Comparison of ENCODE assay signal across 8 cellular contexts in the genomic region with DNA sequence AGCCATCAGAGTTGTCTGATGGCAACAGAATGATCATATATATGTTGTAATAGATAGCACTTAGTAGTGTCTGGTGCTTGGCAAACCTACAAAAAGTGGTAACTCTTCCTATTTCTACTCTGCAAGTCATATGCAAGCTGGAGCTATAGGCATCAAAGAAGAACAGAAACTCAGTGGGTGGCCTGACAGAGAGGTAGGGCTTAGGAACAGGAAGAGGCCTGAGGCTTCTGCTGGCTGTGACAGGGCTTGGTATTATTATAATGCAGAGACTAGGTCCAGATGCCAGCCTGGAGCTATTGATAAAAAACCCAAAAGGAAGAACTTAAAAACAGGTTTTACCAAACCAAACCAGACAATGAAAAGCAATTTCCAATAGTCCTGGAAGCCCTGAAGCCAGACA. TPM values are rescaled to one million over a fixed set of nuclear protein-coding genes. Genes with fewer than 3 reads are reported as not detected.
DNase-seq lines count a peak whose midpoint lies in the region; ATAC-seq, FAIRE-seq and TF ChIP-seq lines count a peak whose summit lies in the region.

No MANE protein-coding gene starts in this region.

- no peak for TF ChIP-seq CTCF in GM13977 (IDR thresholded peaks at IDR 0.05; ENCODE audit: extremely low read depth, insufficient read depth, missing control alignments)
- no peak for TF ChIP-seq CTCF in HepG2 (CRISPR knock-in tag; IDR thresholded peaks at IDR 0.05)

- in situ Hi-C loops in GM13977 (cut with MboI; ENCODE audit: low pct_unique_long_range_greater_than_20kb, low sequenced_read_pairs, unreplicated experiment) (loop anchor here (5.0 kb wide), 1 partner anchor 36 kb away; no protein-coding TSS in a partner anchor), HepG2 (cut with HindIII; ENCODE audit: extremely low pct_ligation_motif_present, low pct_unique_long_range_greater_than_20kb) (no loop called here)

- peaks cover 30% of the 10 kb centered on the region for H3K36me3 Mint-ChIP-seq in activated naive CD8-positive, alpha-beta T cell treated with anti-CD3 and anti-CD28 coated beads for 36 hours

- H3K27ac ChIP-seq in HepG2 (ENCODE audit: extremely low read length, insufficient read depth, low read length) = no peak overlapping the region

- no peak for TF ChIP-seq POLR2A in HepG2 (IDR thresholded peaks at IDR 0.05; ENCODE audit: insufficient read depth in 1 of 2, low read depth in 2 of 2, low read length in 2 of 2)

- peak overlapping the region; percentile 77 for H3K27ac Mint-ChIP-seq in activated naive CD8-positive, alpha-beta T cell treated with anti-CD3 and anti-CD28 coated beads for 36 hours

- H3K4me1 ChIP-seq in HepG2 (ENCODE audit: insufficient read depth, low read length) = peaks cover 12% of the 10 kb centered on the region

- TF ChIP-seq EP300 in HepG2 (IDR thresholded peaks at IDR 0.05; ENCODE audit: low read depth in 2 of 2, low read length in 2 of 2) (no peak), HepG2 (CRISPR knock-in tag; IDR thresholded peaks at IDR 0.05; ENCODE audit: borderline replicate concordance) (no peak)

- H3K9me3 ChIP-seq in HepG2 (ENCODE audit: low read length) = no peaks in the 10 kb centered on the region

- H3K27me3 Mint-ChIP-seq in activated naive CD8-positive, alpha-beta T cell treated with anti-CD3 and anti-CD28 coated beads for 36 hours = no peaks in the 10 kb centered on the region

- H3K9me3 Mint-ChIP-seq in activated naive CD8-positive, alpha-beta T cell treated with anti-CD3 and anti-CD28 coated beads for 36 hours = no peaks in the 10 kb centered on the region

- intact Hi-C loops in left colon (cut with DNase I, micrococcal nuclease) (loop anchor here in 1 of 2 donors (5.0 kb wide), 1 partner anchor 36 kb away; no protein-coding TSS in a partner anchor), HepG2 (cut with micrococcal nuclease; ENCODE audit: unreplicated experiment) (no loop called here)

- no peak overlapping the region for H3K4me2 ChIP-seq in HepG2 (ENCODE audit: low read depth, low read length)

- POLR2A ChIA-PET in HepG2 (lab: Yijun Ruan, JAX) = interaction anchor here (1.8 kb wide), 1 partner anchor 14 kb away, joined by 6 read pairs; the partner anchor contains the start of genes HDAC3 and RELL2

- H3K4me3 Mint-ChIP-seq in activated naive CD8-positive, alpha-beta T cell treated with anti-CD3 and anti-CD28 coated beads for 36 hours = peak overlapping the region; percentile 22

- H3K9ac ChIP-seq in HepG2 (ENCODE audit: insufficient read depth, low read depth, low read length) = no peak overlapping the region

- no peaks in the 10 kb centered on the region for H3K79me2 ChIP-seq in HepG2 (ENCODE audit: insufficient read depth, low read length)

- TF ChIP-seq RAD21 in HepG2 (CRISPR knock-in tag; IDR thresholded peaks at IDR 0.05) = no peak

- ATAC-seq in GM21515 (IDR thresholded peaks at IDR 0.05; ENCODE audit: unreplicated experiment) (peak; percentile 55), HG03575 (IDR thresholded peaks at IDR 0.05; ENCODE audit: extremely low read depth, insufficient number of reproducible peaks, low FRiP score, unreplicated experiment) (peak; percentile 62), left colon (no peak), HepG2 (no peak)

- CTCF ChIA-PET in HepG2 (lab: Yijun Ruan, JAX; ENCODE audit: low intra/inter-chr PET ratio, low total read pairs) = no interaction called here

- peaks cover 23 to 51% of the 10 kb centered on the region in 2 experiments for H3K36me3 ChIP-seq in HepG2 (replicated peaks in 1 of 2; ENCODE audit: control insufficient read depth in 1 of 2, insufficient read depth in 2 of 2, low read length in 2 of 2)

- H3K4me1 Mint-ChIP-seq in activated naive CD8-positive, alpha-beta T cell treated with anti-CD3 and anti-CD28 coated beads for 36 hours = peaks cover 25% of the 10 kb centered on the region

- H4K20me1 ChIP-seq in HepG2 (ENCODE audit: insufficient read depth, low read length) = no peaks in the 10 kb centered on the region

- H3K4me3 ChIP-seq in HepG2 (replicated peaks in 1 of 3; ENCODE audit: insufficient read depth in 1 of 3, low read depth in 2 of 3, low read length in 3 of 3) = no peak overlapping the region

- peak; percentile 53 for DNase-seq in GM13977 (ENCODE audit: low spot score)
- no peak for DNase-seq in activated naive CD8-positive, alpha-beta T cell treated with anti-CD3 and anti-CD28 coated beads for 36 hours
- no peak for DNase-seq in NCI-H1436 treated with DMSO at 0.1 percent for 48 hours (lab: John Stamatoyannopoulos, UW)
- no peak for DNase-seq in left colon
- no peak for DNase-seq in HepG2 (ENCODE audit: low spot score)
- DNase-seq in NCI-H2029 (lab: John Stamatoyannopoulos, UW) = no peak

- BruUV-seq in HepG2 (replicated peaks; lab: Mats Ljungman, UMichigan) = no TSS peak

- no peak for FAIRE-seq in HepG2 (lab: Jason Lieb, UNC)

- no peak overlapping the region for H2AFZ ChIP-seq in HepG2 (ENCODE audit: low read length)

- no peaks in the 10 kb centered on the region for H3K27me3 ChIP-seq in HepG2 (ENCODE audit: control insufficient read depth in 1 of 2, insufficient read depth in 2 of 2, low read length in 2 of 2)

RNA-seq across cellular contexts. Expression of gene DIAPH1, which starts 4.4 kb away (rescaled TPM):
- 100 to 1,000 TPM; 214 to 220 TPM for total RNA-seq in activated naive CD8-positive, alpha-beta T cell treated with anti-CD3 and anti-CD28 coated beads for 36 hours
- total RNA-seq in left colon = 100 to 1,000 TPM; 105 to 108 TPM
- 28.5 and 33.9 TPM in 2 replicates for total RNA-seq in HepG2 (2016; rRNA removed; fragmentation: Illumina TruSeq; extraction: Trizol)
- total RNA-seq in HepG2 (2016; cell fraction: cytosol; rRNA removed; fragmentation: Illumina TruSeq; extraction: Trizol; ENCODE audit: low read depth) = 16.5 and 21.3 TPM in 2 replicates
- total RNA-seq in HepG2 (2016; cell fraction: insoluble cytoplasmic fraction; rRNA removed; fragmentation: Illumina TruSeq; extraction: Trizol) = 24.1 and 31.9 TPM in 2 replicates
- 20.9 and 21.2 TPM in 2 replicates for total RNA-seq in HepG2 (2016; cell fraction: membrane; rRNA removed; fragmentation: Illumina TruSeq; extraction: Trizol)
- 95.2 and 104 TPM in 2 replicates for total RNA-seq in HepG2 (2016; cell fraction: nucleus; rRNA removed; fragmentation: Illumina TruSeq; extraction: Trizol)
- 25.1 and 33.2 TPM in 2 replicates for polyA plus RNA-seq in HepG2 (2011; rRNA removed)
- polyA plus RNA-seq in HepG2 (2011; cell fraction: cytosol; rRNA removed) = 18.7 and 25.7 TPM in 2 replicates
- polyA plus RNA-seq in HepG2 (2011; cell fraction: nucleus; rRNA removed) = 126 and 140 TPM in 2 replicates
- polyA plus RNA-seq in HepG2 (2012) = 45.7 and 49.8 TPM in 2 replicates
- polyA plus RNA-seq in HepG2 (2016; cell fraction: cytosol; fragmentation: Illumina TruSeq; extraction: Trizol; ENCODE audit: low read depth) = 5.1 and 6.3 TPM in 2 replicates
- polyA plus RNA-seq in HepG2 (2016; cell fraction: insoluble cytoplasmic fraction; fragmentation: Illumina TruSeq; extraction: Trizol; ENCODE audit: low read depth) = 24.9 and 33.0 TPM in 2 replicates
- 7.9 and 10.1 TPM in 2 replicates for polyA plus RNA-seq in HepG2 (2016; cell fraction: membrane; fragmentation: Illumina TruSeq; extraction: Trizol; ENCODE audit: low read depth)
- 123 and 124 TPM in 2 replicates for polyA plus RNA-seq in HepG2 (2016; cell fraction: nucleus; fragmentation: Illumina TruSeq; extraction: Trizol; ENCODE audit: insufficient read depth, low read depth)
- 105 and 207 TPM in 2 replicates for polyA minus RNA-seq in HepG2 (2011; rRNA and poly(A)+ RNA removed; ENCODE audit: low replicate concordance)
- polyA minus RNA-seq in HepG2 (2011; cell fraction: cytosol; rRNA and poly(A)+ RNA removed) = 30.1 and 34.9 TPM in 2 replicates
- polyA minus RNA-seq in HepG2 (2011; cell fraction: nucleus; rRNA and poly(A)+ RNA removed) = 129 and 140 TPM in 2 replicates

RNA-seq across cellular contexts. Expression of gene HDAC3, which starts 13.5 kb away (rescaled TPM):
- total RNA-seq in activated naive CD8-positive, alpha-beta T cell treated with anti-CD3 and anti-CD28 coated beads for 36 hours = 10 to 100 TPM; 83.4 to 84.6 TPM
- 10 to 100 TPM; 37.8 to 40.5 TPM for total RNA-seq in left colon
- 83.9 and 84.0 TPM in 2 replicates for total RNA-seq in HepG2 (2016; rRNA removed; fragmentation: Illumina TruSeq; extraction: Trizol)
- 89.0 and 95.8 TPM in 2 replicates for total RNA-seq in HepG2 (2016; cell fraction: cytosol; rRNA removed; fragmentation: Illumina TruSeq; extraction: Trizol; ENCODE audit: low read depth)
- 75.9 and 87.3 TPM in 2 replicates for total RNA-seq in HepG2 (2016; cell fraction: insoluble cytoplasmic fraction; rRNA removed; fragmentation: Illumina TruSeq; extraction: Trizol)
- total RNA-seq in HepG2 (2016; cell fraction: membrane; rRNA removed; fragmentation: Illumina TruSeq; extraction: Trizol) = 136 and 149 TPM in 2 replicates
- total RNA-seq in HepG2 (2016; cell fraction: nucleus; rRNA removed; fragmentation: Illumina TruSeq; extraction: Trizol) = 60.2 and 60.8 TPM in 2 replicates
- 90.0 and 94.1 TPM in 2 replicates for polyA plus RNA-seq in HepG2 (2011; rRNA removed)
- 84.3 and 85.4 TPM in 2 replicates for polyA plus RNA-seq in HepG2 (2011; cell fraction: cytosol; rRNA removed)
- 161 and 166 TPM in 2 replicates for polyA plus RNA-seq in HepG2 (2011; cell fraction: nucleus; rRNA removed)
- 55.1 and 57.0 TPM in 2 replicates for polyA plus RNA-seq in HepG2 (2012)
- polyA plus RNA-seq in HepG2 (2016; cell fraction: cytosol; fragmentation: Illumina TruSeq; extraction: Trizol; ENCODE audit: low read depth) = 93.9 and 113 TPM in 2 replicates
- 80.8 and 88.3 TPM in 2 replicates for polyA plus RNA-seq in HepG2 (2016; cell fraction: insoluble cytoplasmic fraction; fragmentation: Illumina TruSeq; extraction: Trizol; ENCODE audit: low read depth)
- 128 and 150 TPM in 2 replicates for polyA plus RNA-seq in HepG2 (2016; cell fraction: membrane; fragmentation: Illumina TruSeq; extraction: Trizol; ENCODE audit: low read depth)
- polyA plus RNA-seq in HepG2 (2016; cell fraction: nucleus; fragmentation: Illumina TruSeq; extraction: Trizol; ENCODE audit: insufficient read depth, low read depth) = 126 and 133 TPM in 2 replicates
- polyA minus RNA-seq in HepG2 (2011; rRNA and poly(A)+ RNA removed; ENCODE audit: low replicate concordance) = 103 and 109 TPM in 2 replicates
- polyA minus RNA-seq in HepG2 (2011; cell fraction: cytosol; rRNA and poly(A)+ RNA removed) = 38.4 TPM in 2 replicates
- polyA minus RNA-seq in HepG2 (2011; cell fraction: nucleus; rRNA and poly(A)+ RNA removed) = 73.1 TPM in 2 replicates

RNA-seq across cellular contexts. Expression of gene RELL2, which starts 13.6 kb away (rescaled TPM):
- total RNA-seq in activated naive CD8-positive, alpha-beta T cell treated with anti-CD3 and anti-CD28 coated beads for 36 hours = 10 to 100 TPM; 26.8 to 27.3 TPM
- total RNA-seq in left colon (1 to 10 TPM; 2.9 to 3.5 TPM), HepG2 (2016; rRNA removed; fragmentation: Illumina TruSeq; extraction: Trizol) (5.2 and 8.3 TPM in 2 replicates)
- 4.3 and 4.9 TPM in 2 replicates for total RNA-seq in HepG2 (2016; cell fraction: cytosol; rRNA removed; fragmentation: Illumina TruSeq; extraction: Trizol; ENCODE audit: low read depth)
- total RNA-seq in HepG2 (2016; cell fraction: insoluble cytoplasmic fraction; rRNA removed; fragmentation: Illumina TruSeq; extraction: Trizol) = 5.4 and 6.7 TPM in 2 replicates
- 9.5 and 10.1 TPM in 2 replicates for total RNA-seq in HepG2 (2016; cell fraction: membrane; rRNA removed; fragmentation: Illumina TruSeq; extraction: Trizol)
- total RNA-seq in HepG2 (2016; cell fraction: nucleus; rRNA removed; fragmentation: Illumina TruSeq; extraction: Trizol) = 6.6 and 7.9 TPM in 2 replicates
- polyA plus RNA-seq in HepG2 (2011; rRNA removed) = 6.4 and 9.9 TPM in 2 replicates
- polyA plus RNA-seq in HepG2 (2011; cell fraction: cytosol; rRNA removed) = 6.7 and 9.8 TPM in 2 replicates
- 46.2 and 47.3 TPM in 2 replicates for polyA plus RNA-seq in HepG2 (2011; cell fraction: nucleus; rRNA removed)
- polyA plus RNA-seq in HepG2 (2012) = 2.0 and 3.6 TPM in 2 replicates
- 5.7 and 6.7 TPM in 2 replicates for polyA plus RNA-seq in HepG2 (2016; cell fraction: cytosol; fragmentation: Illumina TruSeq; extraction: Trizol; ENCODE audit: low read depth)
- 5.5 and 6.8 TPM in 2 replicates for polyA plus RNA-seq in HepG2 (2016; cell fraction: insoluble cytoplasmic fraction; fragmentation: Illumina TruSeq; extraction: Trizol; ENCODE audit: low read depth)
- 10.5 and 11.3 TPM in 2 replicates for polyA plus RNA-seq in HepG2 (2016; cell fraction: membrane; fragmentation: Illumina TruSeq; extraction: Trizol; ENCODE audit: low read depth)
- 21.1 and 22.8 TPM in 2 replicates for polyA plus RNA-seq in HepG2 (2016; cell fraction: nucleus; fragmentation: Illumina TruSeq; extraction: Trizol; ENCODE audit: insufficient read depth, low read depth)
- polyA minus RNA-seq in HepG2 (2011; rRNA and poly(A)+ RNA removed; ENCODE audit: low replicate concordance) = 0.84 and 5.2 TPM in 2 replicates
- polyA minus RNA-seq in HepG2 (2011; cell fraction: cytosol; rRNA and poly(A)+ RNA removed) = 1.8 and 2.8 TPM in 2 replicates
- polyA minus RNA-seq in HepG2 (2011; cell fraction: nucleus; rRNA and poly(A)+ RNA removed) = 7.8 and 10.2 TPM in 2 replicates

RNA-seq across cellular contexts. Expression of gene FCHSD1, which starts 28.0 kb away (rescaled TPM):
- 10 to 100 TPM; 22.4 to 24.8 TPM for total RNA-seq in activated naive CD8-positive, alpha-beta T cell treated with anti-CD3 and anti-CD28 coated beads for 36 hours
- total RNA-seq in left colon (10 to 100 TPM; 15.0 to 19.2 TPM), HepG2 (2016; rRNA removed; fragmentation: Illumina TruSeq; extraction: Trizol) (3.6 and 5.5 TPM in 2 replicates)
- 1.8 and 2.5 TPM in 2 replicates for total RNA-seq in HepG2 (2016; cell fraction: cytosol; rRNA removed; fragmentation: Illumina TruSeq; extraction: Trizol; ENCODE audit: low read depth)
- 3.8 and 9.1 TPM in 2 replicates for total RNA-seq in HepG2 (2016; cell fraction: insoluble cytoplasmic fraction; rRNA removed; fragmentation: Illumina TruSeq; extraction: Trizol)
- 1.0 and 1.4 TPM in 2 replicates for total RNA-seq in HepG2 (2016; cell fraction: membrane; rRNA removed; fragmentation: Illumina TruSeq; extraction: Trizol)
- 11.4 and 14.4 TPM in 2 replicates for total RNA-seq in HepG2 (2016; cell fraction: nucleus; rRNA removed; fragmentation: Illumina TruSeq; extraction: Trizol)
- polyA plus RNA-seq in HepG2 (2011; rRNA removed) = 15.4 and 20.7 TPM in 2 replicates
- polyA plus RNA-seq in HepG2 (2011; cell fraction: cytosol; rRNA removed) = 5.5 and 7.5 TPM in 2 replicates
- polyA plus RNA-seq in HepG2 (2011; cell fraction: nucleus; rRNA removed) = 160 and 175 TPM in 2 replicates
- polyA plus RNA-seq in HepG2 (2012) = 10.0 and 11.9 TPM in 2 replicates
- 0.36 and 0.44 TPM in 2 replicates for polyA plus RNA-seq in HepG2 (2016; cell fraction: cytosol; fragmentation: Illumina TruSeq; extraction: Trizol; ENCODE audit: low read depth)
- polyA plus RNA-seq in HepG2 (2016; cell fraction: insoluble cytoplasmic fraction; fragmentation: Illumina TruSeq; extraction: Trizol; ENCODE audit: low read depth) = 2.3 and 3.2 TPM in 2 replicates
- 0.33 and 0.88 TPM in 2 replicates for polyA plus RNA-seq in HepG2 (2016; cell fraction: membrane; fragmentation: Illumina TruSeq; extraction: Trizol; ENCODE audit: low read depth)
- polyA plus RNA-seq in HepG2 (2016; cell fraction: nucleus; fragmentation: Illumina TruSeq; extraction: Trizol; ENCODE audit: insufficient read depth, low read depth) = 29.0 and 35.7 TPM in 2 replicates
- 7.2 and 9.9 TPM in 2 replicates for polyA minus RNA-seq in HepG2 (2011; rRNA and poly(A)+ RNA removed; ENCODE audit: low replicate concordance)
- polyA minus RNA-seq in HepG2 (2011; cell fraction: cytosol; rRNA and poly(A)+ RNA removed) = 4.6 and 5.0 TPM in 2 replicates
- 29.2 and 32.2 TPM in 2 replicates for polyA minus RNA-seq in HepG2 (2011; cell fraction: nucleus; rRNA and poly(A)+ RNA removed)

RNA-seq across cellular contexts. Expression of gene ARAP3, which starts 58.8 kb away (rescaled TPM):
- 1 to 10 TPM; 4.1 to 5.7 TPM for total RNA-seq in activated naive CD8-positive, alpha-beta T cell treated with anti-CD3 and anti-CD28 coated beads for 36 hours
- total RNA-seq in left colon = 1 to 10 TPM; 5.3 to 7.1 TPM
- 0.07 TPM in 1 of 2 replicates, not detected in the other for total RNA-seq in HepG2 (2016; rRNA removed; fragmentation: Illumina TruSeq; extraction: Trizol)
- not detected in 2 replicates for total RNA-seq in HepG2 (2016; cell fraction: cytosol; rRNA removed; fragmentation: Illumina TruSeq; extraction: Trizol; ENCODE audit: low read depth)
- 0.04 and 0.10 TPM in 2 replicates for total RNA-seq in HepG2 (2016; cell fraction: insoluble cytoplasmic fraction; rRNA removed; fragmentation: Illumina TruSeq; extraction: Trizol)
- total RNA-seq in HepG2 (2016; cell fraction: membrane; rRNA removed; fragmentation: Illumina TruSeq; extraction: Trizol) = 0.06 TPM in 1 of 2 replicates, not detected in the other
- total RNA-seq in HepG2 (2016; cell fraction: nucleus; rRNA removed; fragmentation: Illumina TruSeq; extraction: Trizol) = not detected in 2 replicates
- polyA plus RNA-seq in HepG2 (2011; rRNA removed) = 0.20 and 0.25 TPM in 2 replicates
- polyA plus RNA-seq in HepG2 (2011; cell fraction: cytosol; rRNA removed) = 0.08 and 0.15 TPM in 2 replicates
- polyA plus RNA-seq in HepG2 (2011; cell fraction: nucleus; rRNA removed) = 1.1 and 2.6 TPM in 2 replicates
- 0.17 TPM in 1 of 2 replicates, not detected in the other for polyA plus RNA-seq in HepG2 (2012)
- polyA plus RNA-seq in HepG2 (2016; cell fraction: cytosol; fragmentation: Illumina TruSeq; extraction: Trizol; ENCODE audit: low read depth) = not detected in 2 replicates
- polyA plus RNA-seq in HepG2 (2016; cell fraction: insoluble cytoplasmic fraction; fragmentation: Illumina TruSeq; extraction: Trizol; ENCODE audit: low read depth) = 0.05 TPM in 1 of 2 replicates, not detected in the other
- not detected in 2 replicates for polyA plus RNA-seq in HepG2 (2016; cell fraction: membrane; fragmentation: Illumina TruSeq; extraction: Trizol; ENCODE audit: low read depth)
- 0.12 and 0.53 TPM in 2 replicates for polyA plus RNA-seq in HepG2 (2016; cell fraction: nucleus; fragmentation: Illumina TruSeq; extraction: Trizol; ENCODE audit: insufficient read depth, low read depth)
- polyA minus RNA-seq in HepG2 (2011; rRNA and poly(A)+ RNA removed; ENCODE audit: low replicate concordance) = 0.64 and 8.2 TPM in 2 replicates
- polyA minus RNA-seq in HepG2 (2011; cell fraction: cytosol; rRNA and poly(A)+ RNA removed) = 0.20 TPM in 1 of 2 replicates, not detected in the other
- polyA minus RNA-seq in HepG2 (2011; cell fraction: nucleus; rRNA and poly(A)+ RNA removed) = 0.12 and 0.26 TPM in 2 replicates

Comparison
In these comparisons a context has a peak if more than half of its experiments do, and no peak if none do; other contexts are left out.
1. ATAC-seq: peak in GM21515 (single experiment) and HG03575 (single experiment); none in left colon (single experiment) and HepG2 (single experiment).